ENCODE assay signal across 13 cellular contexts in genomic region chr1:162235261-162235780, GRCh38.
A peak's percentile ranks its signal among the peaks of the same experiment; 100 is the strongest.
DNase-seq lines count a peak whose midpoint lies in the region; ATAC-seq and TF ChIP-seq lines count a peak whose summit lies in the region.
"Had no signal": no experiment of that assay in that cellular context is flagged by ENCODE, and none has a peak within 500 bp of the region (broad histone marks: within the 10 kb centered on the region; RNA-seq: fewer than 3 reads in every experiment).

No MANE protein-coding gene starts in this region.

- H3K36me3 Mint-ChIP-seq in T-helper 17 cell (ENCODE audit: low read depth): no peaks in the 10 kb centered on the region
- H3K36me3 Mint-ChIP-seq: activated CD8-positive, alpha-beta memory T cell treated with anti-CD3 and anti-CD28 coated beads, Interleukin-2, amount 10 ng/mL, durations not matched to agents 7 days and 5 days had no signal

- no peaks in the 10 kb centered on the region for H3K4me1 Mint-ChIP-seq in T-helper 17 cell
- H3K4me1 Mint-ChIP-seq: activated CD8-positive, alpha-beta memory T cell treated with anti-CD3 and anti-CD28 coated beads, Interleukin-2, amount 10 ng/mL, durations not matched to agents 7 days and 5 days had no signal

- intact Hi-C loops in testis (cut with DNase I; ENCODE audit: low total_unique reads): no loop called here

- H3K36me3 ChIP-seq in Karpas-422 (ENCODE audit: insufficient read depth, low read length) (no peaks in the 10 kb centered on the region), testis (ENCODE audit: low read depth, missing control alignments) (no peaks in the 10 kb centered on the region)
- H3K36me3 ChIP-seq: Peyer's patch, tibial artery had no signal

- H3K4me3 Mint-ChIP-seq in T-helper 17 cell: no peak overlapping the region
- H3K4me3 Mint-ChIP-seq: activated CD8-positive, alpha-beta memory T cell treated with anti-CD3 and anti-CD28 coated beads, Interleukin-2, amount 10 ng/mL, durations not matched to agents 7 days and 5 days; endodermal cell had no signal

- no peaks in the 10 kb centered on the region for H3K4me1 ChIP-seq in Karpas-422 (ENCODE audit: low read length)
- H3K4me1 ChIP-seq in testis: no peaks in the 10 kb centered on the region
- H3K4me1 ChIP-seq: Peyer's patch had no signal

- H3K4me2 ChIP-seq in Karpas-422 (ENCODE audit: low read depth, low read length, poor library complexity, severe bottlenecking): no peak overlapping the region

- no peak for TF ChIP-seq CTCF in testis (IDR thresholded peaks at IDR 0.05)

- no peaks in the 10 kb centered on the region for H3K27me3 ChIP-seq in Karpas-422 (ENCODE audit: low read length)
- H3K27me3 ChIP-seq in testis: no peaks in the 10 kb centered on the region
- H3K27me3 ChIP-seq: Peyer's patch had no signal

- no peak overlapping the region for H3K27ac Mint-ChIP-seq in T-helper 17 cell
- H3K27ac Mint-ChIP-seq: activated CD8-positive, alpha-beta memory T cell treated with anti-CD3 and anti-CD28 coated beads, Interleukin-2, amount 10 ng/mL, durations not matched to agents 7 days and 5 days; endodermal cell had no signal

- DNase-seq in AG08395 (ENCODE audit: low spot score) (peak; percentile 19), HCEC 1CT (peak; percentile 7), SK-N-DZ (ENCODE audit: low spot score) (peak; percentile 21), iris pigment epithelial cell (ENCODE audit: low read depth) (peak; percentile 77), Karpas-422 (no peak), testis (no peak), T-helper 17 cell (no peak)
- DNase-seq: activated CD8-positive, alpha-beta memory T cell treated with anti-CD3 and anti-CD28 coated beads, Interleukin-2, amount 10 ng/mL, durations not matched to agents 7 days and 5 days; endodermal cell; NCI-H1694 treated with DMSO at 0.1 percent for 48 hours; Peyer's patch; tibial artery had no signal

- H3K27me3 Mint-ChIP-seq in T-helper 17 cell: peaks cover 33% of the 10 kb centered on the region

- H3K9me3 ChIP-seq in Karpas-422 (ENCODE audit: low read length) (no peaks in the 10 kb centered on the region), testis (no peaks in the 10 kb centered on the region), T-helper 17 cell (ENCODE audit: control insufficient read depth, low read length, poor library complexity, severe bottlenecking) (no peaks in the 10 kb centered on the region)
- H3K9me3 ChIP-seq: Peyer's patch, tibial artery had no signal

- no peak overlapping the region for H3K9ac ChIP-seq in Karpas-422 (ENCODE audit: low read length)

- no peak for TF ChIP-seq POLR2A in testis (IDR thresholded peaks at IDR 0.05)

- ATAC-seq in GM19035 (IDR thresholded peaks at IDR 0.05; ENCODE audit: unreplicated experiment) (no peak), T-helper 17 cell (no peak)
- ATAC-seq: activated CD8-positive, alpha-beta memory T cell treated with anti-CD3 and anti-CD28 coated beads, Interleukin-2, amount 10 ng/mL, durations not matched to agents 7 days and 5 days had no signal

- H3K9me2 ChIP-seq in Karpas-422 (replicated peaks; ENCODE audit: insufficient read depth, low read length): no peaks in the 10 kb centered on the region

- H3K27ac ChIP-seq in Karpas-422 (ENCODE audit: low read length) (no peak overlapping the region), testis (no peak overlapping the region)
- H3K27ac ChIP-seq: Peyer's patch, tibial artery had no signal

- no peaks in the 10 kb centered on the region for H3K79me2 ChIP-seq in Karpas-422 (ENCODE audit: low read length)

- H4K20me1 ChIP-seq in Karpas-422 (ENCODE audit: insufficient read depth, low read depth, low read length): no peaks in the 10 kb centered on the region

- H3K4me3 ChIP-seq in Karpas-422 (ENCODE audit: low read length) (no peak overlapping the region), testis (no peak overlapping the region)
- H3K4me3 ChIP-seq: Peyer's patch, tibial artery had no signal

- no peak overlapping the region for H2AFZ ChIP-seq in Karpas-422 (ENCODE audit: low read length)

- WGBS in testis, 2 donors: 82 to 84% methylated on average over 7 of the region's 7 CpGs

Comparison
In these comparisons a context has a peak if more than half of its experiments do, and no peak if none do; other contexts are left out.
1. DNase-seq: peak in AG08395 (single experiment), HCEC 1CT (single experiment), SK-N-DZ (single experiment) and iris pigment epithelial cell (single experiment); none in Karpas-422 (single experiment), testis (single experiment) and T-helper 17 cell (0 of 3).